Comparison of ENCODE assay signal across 19 cellular contexts in genomic region chr4:2331043-2331420, GRCh38.
"Had no signal": no experiment of that assay in that cellular context is flagged by ENCODE, and none has a peak within 500 bp of the region (broad histone marks: within the 10 kb centered on the region; RNA-seq: fewer than 3 reads in every experiment).

No MANE protein-coding gene starts in this region.

- ATAC-seq: left colon; left ventricle myocardium superior; naive thymus-derived CD8-positive, alpha-beta T cell had no signal

- H3K4me3 ChIP-seq: dorsolateral prefrontal cortex, heart left ventricle, lung, pancreas had no signal

- H3K4me1 Mint-ChIP-seq: neural crest cell had no signal

- H3K4me1 ChIP-seq: heart left ventricle, pancreas had no signal

- H3K4me3 Mint-ChIP-seq: naive thymus-derived CD8-positive, alpha-beta T cell; neural crest cell had no signal

- H3K27ac ChIP-seq: dorsolateral prefrontal cortex, heart left ventricle, pancreas had no signal

- H3K27me3 Mint-ChIP-seq: naive thymus-derived CD8-positive, alpha-beta T cell had no signal

- H3K27ac Mint-ChIP-seq: naive thymus-derived CD8-positive, alpha-beta T cell; progenitor cell of endocrine pancreas had no signal

- DNase-seq: cortex of kidney; effector CD8-positive, alpha-beta T cell; heart left ventricle; hippocampal formation; left colon; left ventricle myocardium superior; mesendoderm; naive thymus-derived CD8-positive, alpha-beta T cell; nucleus accumbens; right cardiac atrium; small intestine; stimulated activated CD4-positive, alpha-beta T cell treated with anti-CD3 and anti-CD28 coated beads, Interleukin-12 subunit alpha, Interleukin-12 subunit beta, amount 100 ng/mL, for 4 hours; stimulated activated naive CD4-positive, alpha-beta T cell; trophoblast cell had no signal

- H3K9me3 ChIP-seq: pancreas had no signal

- H3K27me3 ChIP-seq: dorsolateral prefrontal cortex, heart left ventricle, pancreas had no signal

- H3K36me3 ChIP-seq: pancreas had no signal
